In genomic region chr5:177003649-177004048, GRCh38 we compare ENCODE assay signal across 1 cellular context.
TF ChIP-seq lines count a peak whose summit lies in the region.

No MANE protein-coding gene starts in this region.

TF ChIP-seq in IMR-90, 13 proteins besides CTCF, POLR2A, EP300 and RAD21:
- TF ChIP-seq SMC3 (IDR thresholded peaks at IDR 0.05; ENCODE audit: low read depth, low read length) (no peak), CEBPB (IDR thresholded peaks at IDR 0.05; ENCODE audit: low read depth, low read length) (no peak), MXI1 (IDR thresholded peaks at IDR 0.05; ENCODE audit: borderline replicate concordance, low read depth, low read length) (no peak), BHLHE40 (IDR thresholded peaks at IDR 0.05; ENCODE audit: low read depth, low read length) (no peak), CHD1 (IDR thresholded peaks at IDR 0.05; ENCODE audit: low read depth, low read length) (no peak), FOS (IDR thresholded peaks at IDR 0.05; ENCODE audit: low read depth, low read length) (no peak), MAFK (IDR thresholded peaks at IDR 0.05; ENCODE audit: low read depth, low read length) (no peak), NFE2L2 (IDR thresholded peaks at IDR 0.05; ENCODE audit: low read depth, low read length) (no peak), RCOR1 (IDR thresholded peaks at IDR 0.05; ENCODE audit: insufficient replicate concordance, low read length) (no peak), MAZ (IDR thresholded peaks at IDR 0.05; ENCODE audit: borderline replicate concordance, low read depth, low read length) (no peak), RFX5 (IDR thresholded peaks at IDR 0.05; ENCODE audit: low read depth, low read length) (no peak), ELK1 (IDR thresholded peaks at IDR 0.05; ENCODE audit: borderline replicate concordance, low read depth, low read length) (no peak)
- TF ChIP-seq, protein P1, sequence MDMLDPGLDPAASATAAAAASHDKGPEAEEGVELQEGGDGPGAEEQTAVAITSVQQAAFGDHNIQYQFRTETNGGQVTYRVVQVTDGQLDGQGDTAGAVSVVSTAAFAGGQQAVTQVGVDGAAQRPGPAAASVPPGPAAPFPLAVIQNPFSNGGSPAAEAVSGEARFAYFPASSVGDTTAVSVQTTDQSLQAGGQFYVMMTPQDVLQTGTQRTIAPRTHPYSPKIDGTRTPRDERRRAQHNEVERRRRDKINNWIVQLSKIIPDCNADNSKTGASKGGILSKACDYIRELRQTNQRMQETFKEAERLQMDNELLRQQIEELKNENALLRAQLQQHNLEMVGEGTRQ (IDR thresholded peaks at IDR 0.05; ENCODE audit: low read depth, low read length), result no peak
